Comparison of ENCODE assay signal across 1 cellular context in genomic region chr1:3746784-3747521, GRCh38.
TF ChIP-seq lines count a peak whose summit lies in the region.

No MANE protein-coding gene starts in this region.

TF ChIP-seq in HepG2, 621 proteins besides CTCF, POLR2A, EP300 and RAD21 (continued from another document and continues in another):
- TF ChIP-seq HIC2 (CRISPR knock-in tag; IDR thresholded peaks at IDR 0.05; ENCODE audit: low read depth), result no peak
- peak; percentile 59 for TF ChIP-seq ELF1 (CRISPR knock-in tag; IDR thresholded peaks at IDR 0.05)
- TF ChIP-seq HCFC1 (IDR thresholded peaks at IDR 0.05; ENCODE audit: low read depth, low read length), result peak; percentile 44; the same call in 1 of the 2 replicates
- TF ChIP-seq ZNF512B (CRISPR knock-in tag; IDR thresholded peaks at IDR 0.05; ENCODE audit: borderline replicate concordance), result no peak
- TF ChIP-seq HES4 (CRISPR knock-in tag; IDR thresholded peaks at IDR 0.05; ENCODE audit: borderline replicate concordance), result no peak
- TF ChIP-seq SIN3A (IDR thresholded peaks at IDR 0.05; ENCODE audit: borderline replicate concordance, low read depth, low read length), result peak; percentile 74; the same call in 1 of the 2 replicates
- TF ChIP-seq ZNF510 (CRISPR knock-in tag; IDR thresholded peaks at IDR 0.05; ENCODE audit: low read depth), result no peak
- TF ChIP-seq DNMT3B (CRISPR knock-in tag; conservative IDR thresholded peaks at IDR 0.05), result no peak
- TF ChIP-seq ZNF788 (CRISPR knock-in tag; IDR thresholded peaks at IDR 0.05; ENCODE audit: borderline replicate concordance), result 0 out of 2 replicates have a peak, but pooled peaks have one; percentile 22
- no peak for TF ChIP-seq ZNF263 (CRISPR knock-in tag; IDR thresholded peaks at IDR 0.05)
- TF ChIP-seq YEATS4 (CRISPR knock-in tag; IDR thresholded peaks at IDR 0.05; ENCODE audit: borderline replicate concordance), result peak; percentile 24; the same call in 1 of the 2 replicates
- 0 out of 2 replicates have a peak, but pooled peaks have one; percentile 12 for TF ChIP-seq ZNF136 (CRISPR knock-in tag; IDR thresholded peaks at IDR 0.05; ENCODE audit: low read depth)
- TF ChIP-seq ZC3H13 (CRISPR knock-in tag; IDR thresholded peaks at IDR 0.05), result 0 out of 2 replicates have a peak, but pooled peaks have one; percentile 14
- no peak for TF ChIP-seq SMYD3 (CRISPR knock-in tag; IDR thresholded peaks at IDR 0.05)
- no peak for TF ChIP-seq TFE3 (CRISPR knock-in tag; IDR thresholded peaks at IDR 0.05)
- peak; percentile 79 for TF ChIP-seq ZNF574 (CRISPR knock-in tag; IDR thresholded peaks at IDR 0.05)
- TF ChIP-seq ZNF687 (CRISPR knock-in tag; IDR thresholded peaks at IDR 0.05), result peak; percentile 70; the same call in 1 of the 2 replicates
- TF ChIP-seq AHR (CRISPR knock-in tag; IDR thresholded peaks at IDR 0.05), result no peak
- TF ChIP-seq JUND (CRISPR knock-in tag; IDR thresholded peaks at IDR 0.05), result no peak
- TF ChIP-seq ZNF749 (CRISPR knock-in tag; IDR thresholded peaks at IDR 0.05; ENCODE audit: borderline replicate concordance), result no peak
- TF ChIP-seq ZBTB39 (CRISPR knock-in tag; IDR thresholded peaks at IDR 0.05), result no peak
- no peak for TF ChIP-seq ZMAT5 (CRISPR knock-in tag; IDR thresholded peaks at IDR 0.05; ENCODE audit: borderline replicate concordance, low read depth)
- no peak for TF ChIP-seq MAFK (conservative IDR thresholded peaks at IDR 0.05 in 1 of 2, IDR thresholded peaks at IDR 0.05 in 1 of 2; ENCODE audit: low read length in 2 of 2)
- no peak for TF ChIP-seq RBAK (CRISPR knock-in tag; IDR thresholded peaks at IDR 0.05)
- no peak for TF ChIP-seq NFIC (IDR thresholded peaks at IDR 0.05; ENCODE audit: low read length)
- TF ChIP-seq ZFP91 (CRISPR knock-in tag; IDR thresholded peaks at IDR 0.05; ENCODE audit: borderline replicate concordance), result peak; percentile 57; the same call in 1 of the 2 replicates
- TF ChIP-seq TCF7L2 (IDR thresholded peaks at IDR 0.05; ENCODE audit: low read depth, low read length), result no peak
- TF ChIP-seq ZBTB7B (CRISPR knock-in tag; IDR thresholded peaks at IDR 0.05), result 0 out of 2 replicates have a peak, but pooled peaks have one; percentile 25
- TF ChIP-seq IRF2 (CRISPR knock-in tag; IDR thresholded peaks at IDR 0.05), result peak; percentile 39; the same call in 1 of the 2 replicates
- no peak for TF ChIP-seq ZNF577 (CRISPR knock-in tag; IDR thresholded peaks at IDR 0.05; ENCODE audit: borderline replicate concordance, low read depth)
- no peak for TF ChIP-seq SETDB1 (CRISPR knock-in tag; IDR thresholded peaks at IDR 0.05; ENCODE audit: borderline replicate concordance)
- TF ChIP-seq MAX (IDR thresholded peaks at IDR 0.05), result peak; percentile 26
- TF ChIP-seq MXD4 (CRISPR knock-in tag; IDR thresholded peaks at IDR 0.05), result peak; percentile 67; the same call in 1 of the 2 replicates
- no peak for TF ChIP-seq GRHL1 (CRISPR knock-in tag; conservative IDR thresholded peaks at IDR 0.05)
- TF ChIP-seq GABPB1 (CRISPR knock-in tag; IDR thresholded peaks at IDR 0.05), result peak; percentile 96
- peak; percentile 99 for TF ChIP-seq NR2C2 (CRISPR knock-in tag; IDR thresholded peaks at IDR 0.05; ENCODE audit: borderline replicate concordance)
- no peak for TF ChIP-seq ZNF543 (CRISPR knock-in tag; IDR thresholded peaks at IDR 0.05)
- TF ChIP-seq EZH2 (conservative IDR thresholded peaks at IDR 0.05; ENCODE audit: low read depth, low read length), result no peak
- peak; percentile 83; the same call in 1 of the 2 replicates for TF ChIP-seq RBFOX2 (IDR thresholded peaks at IDR 0.05; ENCODE audit: low read depth, low read length)
- TF ChIP-seq ZFY (CRISPR knock-in tag; IDR thresholded peaks at IDR 0.05), result peak; percentile 74
- peak; percentile 24; the same call in 1 of the 2 replicates for TF ChIP-seq ZNF766 (CRISPR knock-in tag; IDR thresholded peaks at IDR 0.05; ENCODE audit: borderline replicate concordance)
- peak; percentile 57; the same call in 1 of the 2 replicates for TF ChIP-seq ZSCAN21 (CRISPR knock-in tag; IDR thresholded peaks at IDR 0.05; ENCODE audit: borderline replicate concordance)
